9 cellular contexts compared by ENCODE assay signal in the genomic region with DNA sequence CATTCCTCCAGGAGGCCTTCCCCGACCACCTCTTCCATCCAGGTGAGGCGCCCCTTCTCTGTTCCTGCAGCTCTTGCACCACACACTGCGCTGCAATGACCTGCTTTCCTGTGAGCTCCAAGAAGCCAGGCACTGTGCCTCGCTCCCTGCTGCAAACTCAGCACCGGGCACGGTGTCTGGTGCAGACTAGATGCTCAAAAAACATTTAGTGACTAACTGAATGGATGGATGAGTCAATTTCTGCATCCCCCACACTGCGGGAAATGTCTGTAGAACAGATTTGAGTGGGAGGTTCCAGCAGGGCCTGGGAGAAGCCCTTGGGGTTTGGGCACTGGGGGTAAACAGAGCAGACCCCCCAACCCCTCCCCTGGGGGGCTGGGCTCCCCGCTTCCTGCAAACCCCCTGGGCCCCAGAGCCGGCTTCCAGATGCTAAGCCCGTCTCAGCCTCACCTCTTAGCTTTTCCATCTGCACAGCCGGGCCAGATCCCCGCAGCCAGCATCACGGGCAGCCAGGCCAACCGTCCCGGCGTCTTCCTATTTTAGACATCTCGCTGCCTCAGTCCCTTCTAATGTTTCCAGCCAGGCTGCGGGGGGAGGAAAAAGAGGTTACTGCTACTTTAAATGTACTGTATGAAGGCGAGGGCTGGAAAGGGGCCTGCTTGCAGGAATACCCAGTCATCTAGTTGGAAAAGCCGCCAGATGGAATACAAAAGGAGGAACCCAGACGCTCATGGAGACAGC.
DNase-seq lines count a peak whose midpoint lies in the region; ATAC-seq, FAIRE-seq and TF ChIP-seq lines count a peak whose summit lies in the region.
"Had no signal": no experiment of that assay in that cellular context is flagged by ENCODE, and none has a peak within 500 bp of the region (broad histone marks: within the 10 kb centered on the region; RNA-seq: fewer than 3 reads in every experiment).

No MANE protein-coding gene starts in this region.

- H3K36me3 ChIP-seq in subcutaneous abdominal adipose tissue (ENCODE audit: control insufficient read depth in 5 of 5, insufficient read depth in 5 of 5, low read length in 5 of 5) = peaks cover 0 to 2% (median 0%) of the 10 kb centered on the region in 5 donors
- no peaks in the 10 kb centered on the region for H3K36me3 ChIP-seq in kidney (ENCODE audit: control insufficient read depth in 1 of 2, insufficient read depth in 2 of 2, low read length in 2 of 2)

- no peaks in the 10 kb centered on the region for H3K27me3 ChIP-seq in subcutaneous abdominal adipose tissue (ENCODE audit: control insufficient read depth in 5 of 5, insufficient read depth in 4 of 5, low read length in 5 of 5)

- DNase-seq in M059J (ENCODE audit: low read depth) = peak; percentile 42
- DNase-seq in cerebellum (ENCODE audit: low spot score) = peak; percentile 62
- DNase-seq in left colon = peak; percentile 15 to 46
- no peak for DNase-seq in kidney
- no peak for DNase-seq in GM10266 (ENCODE audit: extremely low spot score)
- DNase-seq in T-helper 2 cell = no peak
- no peak for DNase-seq in mesenteric fat pad (ENCODE audit: low spot score)
- DNase-seq: NCI-H2107 had no signal

- ATAC-seq in left colon = no peak

- FAIRE-seq in kidney (lab: Jason Lieb, UNC) = no peak

- intact Hi-C loops in left colon (cut with DNase I, micrococcal nuclease) = no loop called here
- intact Hi-C loops in kidney (cut with DNase I) = no loop called here

- H3K4me3 ChIP-seq in subcutaneous abdominal adipose tissue (ENCODE audit: low read depth in 1 of 5, low read length in 5 of 5) (peak overlapping the region; percentile 43 to 58 (median 51)), kidney (ENCODE audit: low read length in 2 of 2) (peak overlapping the region in 1 of 2 donors; percentile 43)

- H3K9ac ChIP-seq in subcutaneous abdominal adipose tissue (ENCODE audit: low read length in 5 of 5) = peak overlapping the region in 3 of 5 donors; percentile 49 to 66 (median 60)
- no peak overlapping the region for H3K9ac ChIP-seq in kidney (ENCODE audit: low read length in 2 of 2)

- H3K9me3 ChIP-seq in subcutaneous abdominal adipose tissue (ENCODE audit: control insufficient read depth in 5 of 5, low read length in 5 of 5) (no peaks in the 10 kb centered on the region), kidney (ENCODE audit: control insufficient read depth in 1 of 2, low read length in 2 of 2) (no peaks in the 10 kb centered on the region)

- H3K27ac ChIP-seq in subcutaneous abdominal adipose tissue (ENCODE audit: low read depth, low read length) (peak overlapping the region; percentile 74), kidney (ENCODE audit: low read depth in 2 of 2, low read length in 2 of 2) (peak overlapping the region in 1 of 2 donors; percentile 51)

- TF ChIP-seq CTCF in kidney (IDR thresholded peaks at IDR 0.05; ENCODE audit: borderline replicate concordance, extremely low read depth, insufficient read depth) (no peak), GM10266 (IDR thresholded peaks at IDR 0.05; ENCODE audit: control insufficient read depth, insufficient read depth, low read depth, missing control alignments) (no peak)

- H3K4me1 ChIP-seq in subcutaneous abdominal adipose tissue (ENCODE audit: control insufficient read depth in 5 of 5, insufficient read depth in 5 of 5, low read length in 5 of 5) (peaks cover 14 to 40% (median 36%) of the 10 kb centered on the region in 5 donors), kidney (ENCODE audit: control insufficient read depth in 1 of 2, insufficient read depth in 1 of 2, low read depth in 1 of 2, low read length in 2 of 2) (peaks cover 3 to 16% of the 10 kb centered on the region in 2 donors)

Comparison
In these comparisons a context has a peak if more than half of its experiments do, and no peak if none do; other contexts are left out.
1. DNase-seq: peak in M059J (single experiment), cerebellum (single experiment) and left colon (2 of 2); none in kidney (single experiment), GM10266 (single experiment), T-helper 2 cell (0 of 5) and mesenteric fat pad (single experiment).
2. H3K9ac ChIP-seq: peak in subcutaneous abdominal adipose tissue (3 of 5); none in kidney (0 of 2).